In genomic region chr1:226697151-226697575, GRCh38 we compare ENCODE assay signal across 8 cellular contexts. TPM values are rescaled to one million over a fixed set of nuclear protein-coding genes. Genes with fewer than 3 reads are reported as not detected.
DNase-seq lines count a peak whose midpoint lies in the region; ATAC-seq and TF ChIP-seq lines count a peak whose summit lies in the region.

No MANE protein-coding gene starts in this region.

- TF ChIP-seq EP300 in transverse colon (IDR thresholded peaks at IDR 0.05; ENCODE audit: low read depth), result no peak

- POLR2A ChIA-PET in PC-3 (lab: Charles Lee; ENCODE audit: unreplicated experiment), result interaction anchor here (0.6 kb wide), 1 partner anchor 25 kb away, joined by 4 read pairs; no protein-coding TSS in a partner anchor

- intact Hi-C loops in PC-3 (cut with micrococcal nuclease), result no loop called here
- intact Hi-C loops in transverse colon (cut with DNase I; ENCODE audit: low total_unique reads), result loop anchor here (10.0 kb wide), 1 partner anchor 62 kb away; no protein-coding TSS in a partner anchor
- intact Hi-C loops in colonic mucosa (cut with DNase I), result no loop called here

- TF ChIP-seq CTCF in PC-3 (conservative IDR thresholded peaks at IDR 0.05; ENCODE audit: low read depth, low read length) (no peak), fibroblast of the aortic adventitia (IDR thresholded peaks at IDR 0.05; ENCODE audit: insufficient read depth, low read length) (no peak), transverse colon (IDR thresholded peaks at IDR 0.05) (no peak), colonic mucosa (IDR thresholded peaks at IDR 0.05) (no peak)

- H3K4me3 ChIP-seq in PC-3 (ENCODE audit: low read length) (no peak overlapping the region), fibroblast of the aortic adventitia (ENCODE audit: low read depth, low read length) (no peak overlapping the region), transverse colon (no peak overlapping the region), colonic mucosa (no peak overlapping the region)

- in situ Hi-C loops in transverse colon (cut with MboI; ENCODE audit: low pct_ligation_motif_present in 1 of 4, low pct_unique_long_range_greater_than_20kb in 1 of 4, low sequenced_read_pairs in 3 of 4), result no loop called here

- H3K27me3 ChIP-seq in PC-3 (ENCODE audit: low read length), result no peaks in the 10 kb centered on the region
- H3K27me3 ChIP-seq in transverse colon, result no peaks in the 10 kb centered on the region
- no peaks in the 10 kb centered on the region for H3K27me3 ChIP-seq in colonic mucosa

- H3K79me2 ChIP-seq in PC-3 (ENCODE audit: low read length), result no peaks in the 10 kb centered on the region

- no peaks in the 10 kb centered on the region for H3F3A ChIP-seq in PC-3 (ENCODE audit: low read length, unreplicated experiment)

- H3K9me2 ChIP-seq in PC-3 (replicated peaks; ENCODE audit: low read length), result no peaks in the 10 kb centered on the region

- H3K4me2 ChIP-seq in PC-3 (ENCODE audit: low read length), result peak overlapping the region; percentile 13

- 20 to 30% methylated on average over 1 to 2 of the region's 2 CpGs for WGBS in transverse colon (ENCODE audit: low coverage in 1 of 2), 2 donors

- H3K27ac ChIP-seq in PC-3 (ENCODE audit: low read length) (peak overlapping the region; percentile 31), transverse colon (peak overlapping the region; percentile 51 to 68 (median 66)), colonic mucosa (no peak overlapping the region)

- H2AFZ ChIP-seq in PC-3 (ENCODE audit: low read length), result no peak overlapping the region

- H4K20me1 ChIP-seq in PC-3 (ENCODE audit: low read length), result no peaks in the 10 kb centered on the region; the same call in 1 of the 2 replicates

- H3K36me3 ChIP-seq in PC-3 (ENCODE audit: low read depth, low read length), result no peaks in the 10 kb centered on the region
- no peaks in the 10 kb centered on the region for H3K36me3 ChIP-seq in transverse colon
- no peaks in the 10 kb centered on the region for H3K36me3 ChIP-seq in colonic mucosa

- TF ChIP-seq POLR2A in transverse colon (IDR thresholded peaks at IDR 0.05), result no peak

- CTCF ChIA-PET in PC-3 (lab: Charles Lee), result no interaction called here

- H3K9ac ChIP-seq in PC-3 (ENCODE audit: low read length) (no peak overlapping the region), colonic mucosa (ENCODE audit: low read depth in 2 of 2, low read length in 2 of 2) (no peak overlapping the region)

- peak; percentile 37 for ATAC-seq in GM21381 (IDR thresholded peaks at IDR 0.05; ENCODE audit: unreplicated experiment)
- ATAC-seq in PC-3, result peak; percentile 81

- peak; percentile 21 for DNase-seq in AG20443 (ENCODE audit: low spot score)
- DNase-seq in PC-3, result peak; percentile 97
- peak; percentile 82 for DNase-seq in fibroblast of the aortic adventitia (ENCODE audit: low read depth)
- no peak for DNase-seq in transverse colon
- DNase-seq in effector CD8-positive, alpha-beta T cell (lab: John Stamatoyannopoulos, UW), result no peak
- no peak for DNase-seq in colonic mucosa
- DNase-seq in GM19240 (ENCODE audit: insufficient read length, low spot score), result no peak

- peaks cover 27% of the 10 kb centered on the region for H3K4me1 ChIP-seq in PC-3 (ENCODE audit: insufficient read depth, low read length)
- peaks cover 14 to 52% (median 33%) of the 10 kb centered on the region in 4 donors for H3K4me1 ChIP-seq in transverse colon
- no peaks in the 10 kb centered on the region for H3K4me1 ChIP-seq in colonic mucosa

- H3K9me3 ChIP-seq in PC-3 (ENCODE audit: low read length), result no peaks in the 10 kb centered on the region
- no peaks in the 10 kb centered on the region for H3K9me3 ChIP-seq in transverse colon
- no peaks in the 10 kb centered on the region for H3K9me3 ChIP-seq in colonic mucosa

- no TSS peak for BruUV-seq in PC-3 (replicated peaks; lab: Mats Ljungman, UMichigan)

RNA-seq across cellular contexts. Expression of gene ITPKB, which starts 41.9 kb away (rescaled TPM):
- 17.7 and 24.1 TPM in 2 replicates for total RNA-seq in PC-3 (2014; rRNA removed)
- 7.5 and 17.2 TPM in 2 replicates for total RNA-seq in fibroblast of the aortic adventitia (ENCODE audit: low replicate concordance)
- 10 to 100 TPM; 14.3 to 57.6 (median 23.7) TPM for total RNA-seq in transverse colon
- 10 to 100 TPM; 11.6 to 16.9 TPM for total RNA-seq in colonic mucosa

Comparison
In these comparisons a context has a peak if more than half of its experiments do, and no peak if none do; other contexts are left out.
1. DNase-seq: peak in AG20443 (single experiment), PC-3 (single experiment) and fibroblast of the aortic adventitia (single experiment); none in transverse colon (single experiment), effector CD8-positive, alpha-beta T cell (single experiment), colonic mucosa (single experiment) and GM19240 (single experiment).